24 cellular contexts compared by ENCODE assay signal in genomic region chr11:119572481-119573424, GRCh38.
DNase-seq lines count a peak whose midpoint lies in the region; ATAC-seq and TF ChIP-seq lines count a peak whose summit lies in the region.
"Had no signal": no experiment of that assay in that cellular context is flagged by ENCODE, and none has a peak within 500 bp of the region (broad histone marks: within the 10 kb centered on the region; RNA-seq: fewer than 3 reads in every experiment).

No MANE protein-coding gene starts in this region.

- H3K9me3 Mint-ChIP-seq in WTC11 = no peaks in the 10 kb centered on the region
- H3K9me3 Mint-ChIP-seq in type B pancreatic cell = no peaks in the 10 kb centered on the region
- H3K9me3 Mint-ChIP-seq: activated CD4-positive, alpha-beta T cell treated with anti-CD3 and anti-CD28 coated beads, Interleukin-2, amount 10 ng/mL, durations not matched to agents 7 days and 5 days; stimulated activated naive CD8-positive, alpha-beta T cell treated with anti-CD3 and anti-CD28 coated beads, Interleukin-15, Interleukin-2, amounts not matched to agents 100 ng/mL and 50 ng/mL, for 24 hours had no signal

- CTCF ChIA-PET in WTC11 (lab: Charles Lee) = interaction anchor here (0.6 to 7.8 kb wide), 33 partner anchors 9 to 507 kb away, joined by 3 to 71 read pairs (median 4); partner anchors contain the start of gene USP2

- H3K27me3 ChIP-seq in foreskin keratinocyte = peaks cover 9% of the 10 kb centered on the region
- H3K27me3 ChIP-seq: transverse colon had no signal

- H3K4me1 Mint-ChIP-seq in WTC11 (peaks cover 10% of the 10 kb centered on the region), type B pancreatic cell (ENCODE audit: unreplicated experiment) (peaks cover 9% of the 10 kb centered on the region)

- no peak overlapping the region for H3K27ac Mint-ChIP-seq in WTC11
- H3K27ac Mint-ChIP-seq in type B pancreatic cell = no peak overlapping the region
- H3K27ac Mint-ChIP-seq: activated CD4-positive, alpha-beta T cell treated with anti-CD3 and anti-CD28 coated beads, Interleukin-2, amount 10 ng/mL, durations not matched to agents 7 days and 5 days; stimulated activated naive CD8-positive, alpha-beta T cell treated with anti-CD3 and anti-CD28 coated beads, Interleukin-15, Interleukin-2, amounts not matched to agents 100 ng/mL and 50 ng/mL, for 24 hours had no signal

- POLR2A ChIA-PET in WTC11 (lab: Charles Lee) = interaction anchor here (1.1 to 1.4 kb wide), 2 partner anchors 12 to 13 kb away, joined by 3 read pairs; no protein-coding TSS in a partner anchor

- H3K4me3 Mint-ChIP-seq in WTC11 (no peak overlapping the region), type B pancreatic cell (no peak overlapping the region)
- H3K4me3 Mint-ChIP-seq: activated CD4-positive, alpha-beta T cell treated with anti-CD3 and anti-CD28 coated beads, Interleukin-2, amount 10 ng/mL, durations not matched to agents 7 days and 5 days; stimulated activated naive CD8-positive, alpha-beta T cell treated with anti-CD3 and anti-CD28 coated beads, Interleukin-15, Interleukin-2, amounts not matched to agents 100 ng/mL and 50 ng/mL, for 24 hours had no signal

- DNase-seq in activated CD8-positive, alpha-beta memory T cell treated with anti-CD3 and anti-CD28 coated beads for 24 hours = peak; percentile 26
- no peak for DNase-seq in activated CD8-positive, alpha-beta memory T cell treated with anti-CD3 and anti-CD28 coated beads, Interleukin-2, amount 50 U/mL, for 48 hours
- DNase-seq in WTC11 (ENCODE audit: low spot score) (peak; percentile 36), foreskin keratinocyte (peak; percentile 81 to 93), type B pancreatic cell (ENCODE audit: extremely low spot score, unreplicated experiment) (peak; percentile 32), RKO (ENCODE audit: low spot score) (no peak)
- DNase-seq: activated CD4-positive, alpha-beta T cell treated with anti-CD3 and anti-CD28 coated beads, Interleukin-2, amount 10 ng/mL, durations not matched to agents 7 days and 5 days; activated CD8-positive, alpha-beta memory T cell treated with anti-CD3 and anti-CD28 coated beads, Interleukin-2, amount 50 U/mL, for 4 hours; activated effector memory CD4-positive, alpha-beta T cell treated with anti-CD3 and anti-CD28 coated beads, Interleukin-2, amount 50 U/mL, for 16 hours; central memory CD4-positive, alpha-beta T cell; DMS 273 treated with DMSO at 0.1 percent for 48 hours; effector CD4-positive, alpha-beta T cell; head of caudate nucleus; IMR-90; NCI-H187; NCI-H446; RPMI8226; stimulated activated CD4-positive, alpha-beta T cell treated with anti-CD3 and anti-CD28 coated beads, Interleukin-1b, Interleukin-23, amount 100 ng/mL, for 48 hours; transverse colon had no signal

- peaks cover 9% of the 10 kb centered on the region for H3K4me1 ChIP-seq in foreskin keratinocyte
- H3K4me1 ChIP-seq: parathyroid adenoma had no signal

- TF ChIP-seq CTCF in WTC11 (IDR thresholded peaks at IDR 0.05) (no peak), foreskin keratinocyte (conservative IDR thresholded peaks at IDR 0.05) (no peak), type B pancreatic cell (conservative IDR thresholded peaks at IDR 0.05) (peak; percentile 35)

- H3K27ac ChIP-seq in foreskin keratinocyte = peak overlapping the region; percentile 74
- H3K27ac ChIP-seq: C4-2B, parathyroid adenoma, transverse colon had no signal

- H3K36me3 Mint-ChIP-seq in WTC11 (no peaks in the 10 kb centered on the region), type B pancreatic cell (no peaks in the 10 kb centered on the region)

- ATAC-seq in WTC11 (peak; percentile 68), foreskin keratinocyte (peak; percentile 93), HG03565 (IDR thresholded peaks at IDR 0.05; ENCODE audit: unreplicated experiment) (no peak), GM21576 (IDR thresholded peaks at IDR 0.05; ENCODE audit: unreplicated experiment) (no peak)

- peaks cover 6% of the 10 kb centered on the region for H3K27me3 Mint-ChIP-seq in WTC11 (ENCODE audit: low read depth)
- H3K27me3 Mint-ChIP-seq in type B pancreatic cell = peaks cover 19% of the 10 kb centered on the region
- H3K27me3 Mint-ChIP-seq: stimulated activated naive CD8-positive, alpha-beta T cell treated with anti-CD3 and anti-CD28 coated beads, Interleukin-15, Interleukin-2, amounts not matched to agents 100 ng/mL and 50 ng/mL, for 24 hours had no signal

TF ChIP-seq in WTC11, 78 proteins besides CTCF, POLR2A, EP300 and RAD21 (continues in another document):
- TF ChIP-seq E2F4 (CRISPR knock-in tag; IDR thresholded peaks at IDR 0.05; ENCODE audit: borderline replicate concordance, low read depth) (no peak), ESRRA (CRISPR knock-in tag; IDR thresholded peaks at IDR 0.05; ENCODE audit: borderline replicate concordance) (no peak), SP1 (CRISPR knock-in tag; conservative IDR thresholded peaks at IDR 0.05) (no peak), FOXJ3 (CRISPR knock-in tag; IDR thresholded peaks at IDR 0.05; ENCODE audit: borderline replicate concordance) (no peak), MYBL2 (CRISPR knock-in tag; IDR thresholded peaks at IDR 0.05) (no peak), GRHL2 (CRISPR knock-in tag; IDR thresholded peaks at IDR 0.05; ENCODE audit: insufficient replicate concordance, severe bottlenecking) (no peak), E2F5 (CRISPR knock-in tag; IDR thresholded peaks at IDR 0.05) (no peak), HMGXB4 (CRISPR knock-in tag; IDR thresholded peaks at IDR 0.05) (no peak)
- TF ChIP-seq, protein P1, sequence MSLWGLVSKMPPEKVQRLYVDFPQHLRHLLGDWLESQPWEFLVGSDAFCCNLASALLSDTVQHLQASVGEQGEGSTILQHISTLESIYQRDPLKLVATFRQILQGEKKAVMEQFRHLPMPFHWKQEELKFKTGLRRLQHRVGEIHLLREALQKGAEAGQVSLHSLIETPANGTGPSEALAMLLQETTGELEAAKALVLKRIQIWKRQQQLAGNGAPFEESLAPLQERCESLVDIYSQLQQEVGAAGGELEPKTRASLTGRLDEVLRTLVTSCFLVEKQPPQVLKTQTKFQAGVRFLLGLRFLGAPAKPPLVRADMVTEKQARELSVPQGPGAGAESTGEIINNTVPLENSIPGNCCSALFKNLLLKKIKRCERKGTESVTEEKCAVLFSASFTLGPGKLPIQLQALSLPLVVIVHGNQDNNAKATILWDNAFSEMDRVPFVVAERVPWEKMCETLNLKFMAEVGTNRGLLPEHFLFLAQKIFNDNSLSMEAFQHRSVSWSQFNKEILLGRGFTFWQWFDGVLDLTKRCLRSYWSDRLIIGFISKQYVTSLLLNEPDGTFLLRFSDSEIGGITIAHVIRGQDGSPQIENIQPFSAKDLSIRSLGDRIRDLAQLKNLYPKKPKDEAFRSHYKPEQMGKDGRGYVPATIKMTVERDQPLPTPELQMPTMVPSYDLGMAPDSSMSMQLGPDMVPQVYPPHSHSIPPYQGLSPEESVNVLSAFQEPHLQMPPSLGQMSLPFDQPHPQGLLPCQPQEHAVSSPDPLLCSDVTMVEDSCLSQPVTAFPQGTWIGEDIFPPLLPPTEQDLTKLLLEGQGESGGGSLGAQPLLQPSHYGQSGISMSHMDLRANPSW (CRISPR knock-in tag; conservative IDR thresholded peaks at IDR 0.05; ENCODE audit: low read depth) = no peak
- TF ChIP-seq, protein P2, sequence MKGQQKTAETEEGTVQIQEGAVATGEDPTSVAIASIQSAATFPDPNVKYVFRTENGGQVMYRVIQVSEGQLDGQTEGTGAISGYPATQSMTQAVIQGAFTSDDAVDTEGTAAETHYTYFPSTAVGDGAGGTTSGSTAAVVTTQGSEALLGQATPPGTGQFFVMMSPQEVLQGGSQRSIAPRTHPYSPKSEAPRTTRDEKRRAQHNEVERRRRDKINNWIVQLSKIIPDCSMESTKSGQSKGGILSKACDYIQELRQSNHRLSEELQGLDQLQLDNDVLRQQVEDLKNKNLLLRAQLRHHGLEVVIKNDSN (CRISPR knock-in tag; IDR thresholded peaks at IDR 0.05) = no peak

Comparison
In these comparisons a context has a peak if more than half of its experiments do, and no peak if none do; other contexts are left out.
1. DNase-seq: peak in activated CD8-positive, alpha-beta memory T cell treated with anti-CD3 and anti-CD28 coated beads for 24 hours (single experiment), WTC11 (single experiment), foreskin keratinocyte (2 of 2) and type B pancreatic cell (single experiment); none in activated CD8-positive, alpha-beta memory T cell treated with anti-CD3 and anti-CD28 coated beads, Interleukin-2, amount 50 U/mL, for 48 hours (single experiment) and RKO (single experiment).
2. ATAC-seq: peak in WTC11 (single experiment) and foreskin keratinocyte (single experiment); none in HG03565 (single experiment) and GM21576 (single experiment).